10 cellular contexts compared by ENCODE assay signal in the genomic region with DNA sequence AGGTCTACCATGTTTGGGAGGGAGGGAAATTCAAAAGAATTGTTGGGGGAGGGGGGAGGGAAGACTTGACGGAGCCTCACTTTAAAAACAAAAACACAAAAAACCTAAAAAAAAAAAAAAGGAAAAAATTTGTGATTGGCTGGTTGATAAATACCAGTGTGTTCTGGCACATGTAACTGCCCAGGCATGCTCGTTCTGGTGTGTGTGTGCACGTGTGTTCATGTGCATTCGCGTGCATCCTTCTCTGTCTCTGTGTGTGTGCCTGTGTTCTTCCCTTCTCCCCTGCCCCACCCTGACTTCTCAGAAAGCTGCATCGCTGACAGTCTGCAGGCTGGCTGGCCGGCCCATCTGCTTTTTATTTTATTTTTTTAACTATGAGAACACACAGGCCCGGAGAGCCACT. TPM values are rescaled to one million over a fixed set of nuclear protein-coding genes. Genes with fewer than 3 reads are reported as not detected.
A peak's percentile ranks its signal among the peaks of the same experiment; 100 is the strongest.
DNase-seq lines count a peak whose midpoint lies in the region; ATAC-seq, FAIRE-seq and TF ChIP-seq lines count a peak whose summit lies in the region.
"Had no signal": no experiment of that assay in that cellular context is flagged by ENCODE, and none has a peak within 500 bp of the region (broad histone marks: within the 10 kb centered on the region; RNA-seq: fewer than 3 reads in every experiment).

No MANE protein-coding gene starts in this region.

- BruUV-seq in HepG2 (replicated peaks; lab: Mats Ljungman, UMichigan), result TSS peak; percentile 43

- TF ChIP-seq POLR2A in HepG2 (IDR thresholded peaks at IDR 0.05; ENCODE audit: insufficient read depth in 1 of 2, low read depth in 2 of 2, low read length in 2 of 2) (no peak), right lobe of liver (IDR thresholded peaks at IDR 0.05) (no peak)

- H3K27ac ChIP-seq in HepG2 (ENCODE audit: extremely low read length, insufficient read depth, low read length), result no peak overlapping the region
- H3K27ac ChIP-seq in right lobe of liver, result no peak overlapping the region
- peak overlapping the region; percentile 16 for H3K27ac ChIP-seq in urinary bladder (ENCODE audit: low read depth)

- TF ChIP-seq RAD21 in HepG2 (CRISPR knock-in tag; IDR thresholded peaks at IDR 0.05), result no peak

- FAIRE-seq in HepG2 (lab: Jason Lieb, UNC), result no peak

- TF ChIP-seq EP300 in HepG2 (IDR thresholded peaks at IDR 0.05; ENCODE audit: low read depth in 2 of 2, low read length in 2 of 2), result no peak
- TF ChIP-seq EP300 in HepG2 (CRISPR knock-in tag; IDR thresholded peaks at IDR 0.05; ENCODE audit: borderline replicate concordance), result no peak

- intact Hi-C loops in HepG2 (cut with micrococcal nuclease; ENCODE audit: unreplicated experiment) (no loop called here), right lobe of liver (cut with DNase I) (no loop called here), left cardiac atrium (cut with DNase I) (no loop called here)

- peak overlapping the region; percentile 88 for H3K4me3 Mint-ChIP-seq in activated T-helper 17 cell treated with anti-CD3 and anti-CD28 coated beads, Interleukin-2, amount 50 U/mL, for 72 hours
- peak overlapping the region in 2 of 5 donors; percentile 33 to 56 for H3K4me3 Mint-ChIP-seq in immature natural killer cell

- no peaks in the 10 kb centered on the region for H3K79me2 ChIP-seq in HepG2 (ENCODE audit: insufficient read depth, low read length)

- ATAC-seq in HepG2, result no peak
- ATAC-seq in right lobe of liver, result no peak
- ATAC-seq in activated T-helper 17 cell treated with anti-CD3 and anti-CD28 coated beads, Interleukin-2, amount 50 U/mL, for 72 hours (replicated peaks), result no peak
- ATAC-seq in HG02642 (IDR thresholded peaks at IDR 0.05; ENCODE audit: poor library complexity, unreplicated experiment), result no peak
- ATAC-seq in left cardiac atrium, result no peak

- CTCF ChIA-PET in HepG2 (lab: Yijun Ruan, JAX; ENCODE audit: low intra/inter-chr PET ratio, low total read pairs), result no interaction called here

- peaks cover 39% of the 10 kb centered on the region for H3K36me3 Mint-ChIP-seq in activated T-helper 17 cell treated with anti-CD3 and anti-CD28 coated beads, Interleukin-2, amount 50 U/mL, for 72 hours (ENCODE audit: low read depth)
- H3K36me3 Mint-ChIP-seq in immature natural killer cell, result peaks cover 19 to 39% (median 26%) of the 10 kb centered on the region in 3 donors

- TF ChIP-seq CTCF in HepG2 (CRISPR knock-in tag; IDR thresholded peaks at IDR 0.05) (no peak), right lobe of liver (IDR thresholded peaks at IDR 0.05) (no peak)

- H4K20me1 ChIP-seq in HepG2 (ENCODE audit: insufficient read depth, low read length), result no peaks in the 10 kb centered on the region; the same call in 1 of the 2 replicates

- H2AFZ ChIP-seq in HepG2 (ENCODE audit: low read length), result no peak overlapping the region

- no peaks in the 10 kb centered on the region for H3K27me3 ChIP-seq in HepG2 (ENCODE audit: control insufficient read depth in 1 of 2, insufficient read depth in 2 of 2, low read length in 2 of 2)
- no peaks in the 10 kb centered on the region for H3K27me3 ChIP-seq in right lobe of liver

- H3K36me3 ChIP-seq in HepG2 (replicated peaks in 1 of 2; ENCODE audit: control insufficient read depth in 1 of 2, insufficient read depth in 2 of 2, low read length in 2 of 2) (peaks cover 7 to 33% of the 10 kb centered on the region in 2 experiments), right lobe of liver (peaks cover 0 to 48% (median 22%) of the 10 kb centered on the region in 4 donors), urinary bladder (ENCODE audit: insufficient read depth) (peaks cover 5% of the 10 kb centered on the region)

- H3K9me3 Mint-ChIP-seq in activated T-helper 17 cell treated with anti-CD3 and anti-CD28 coated beads, Interleukin-2, amount 50 U/mL, for 72 hours, result no peaks in the 10 kb centered on the region
- H3K9me3 Mint-ChIP-seq in immature natural killer cell, result no peaks in the 10 kb centered on the region

- in situ Hi-C loops in HepG2 (cut with HindIII; ENCODE audit: extremely low pct_ligation_motif_present, low pct_unique_long_range_greater_than_20kb), result no loop called here

- WGBS in HepG2 (ENCODE audit: low lambda C conversion rate), result 97% methylated on average over 8 of the region's 8 CpGs
- 73% methylated on average over 7 of the region's 8 CpGs for WGBS in right lobe of liver (ENCODE audit: insufficient coverage, low coverage, low lambda C conversion rate, missing lambda C conversion rate)
- 47% methylated on average over 8 of the region's 8 CpGs for WGBS in urinary bladder

- H3K9me3 ChIP-seq in HepG2 (ENCODE audit: low read length) (no peaks in the 10 kb centered on the region), right lobe of liver (no peaks in the 10 kb centered on the region)

- POLR2A ChIA-PET in HepG2 (lab: Yijun Ruan, JAX), result interaction anchor here (0.6 kb wide), 1 partner anchor 136 kb away, joined by 4 read pairs; no protein-coding TSS in a partner anchor

- H3K4me1 ChIP-seq in HepG2 (ENCODE audit: insufficient read depth, low read length), result no peaks in the 10 kb centered on the region
- no peaks in the 10 kb centered on the region for H3K4me1 ChIP-seq in right lobe of liver
- H3K4me1 ChIP-seq in urinary bladder (ENCODE audit: insufficient read depth), result no peaks in the 10 kb centered on the region

- peaks cover 41% of the 10 kb centered on the region for H3K4me1 Mint-ChIP-seq in activated T-helper 17 cell treated with anti-CD3 and anti-CD28 coated beads, Interleukin-2, amount 50 U/mL, for 72 hours
- peaks cover 20 to 45% of the 10 kb centered on the region in 2 donors for H3K4me1 Mint-ChIP-seq in immature natural killer cell

- H3K4me2 ChIP-seq in HepG2 (ENCODE audit: low read depth, low read length), result no peak overlapping the region

- DNase-seq in HepG2 (ENCODE audit: low spot score) (no peak), right lobe of liver (no peak), immature natural killer cell (no peak), NOMO-1 treated with dmso at 0.1 percent for 144 hours (lab: John Stamatoyannopoulos, UW; ENCODE audit: unreplicated experiment) (no peak), left cardiac atrium (no peak)
- DNase-seq: GDM1, NCI-H1694 had no signal

- H3K4me3 ChIP-seq in HepG2 (replicated peaks in 1 of 3; ENCODE audit: insufficient read depth in 1 of 3, low read depth in 2 of 3, low read length in 3 of 3) (no peak overlapping the region), right lobe of liver (no peak overlapping the region), urinary bladder (ENCODE audit: low read depth, low read length) (no peak overlapping the region)

- no peak overlapping the region for H3K9ac ChIP-seq in HepG2 (ENCODE audit: insufficient read depth, low read depth, low read length)

- peak overlapping the region; percentile 93 for H3K27ac Mint-ChIP-seq in activated T-helper 17 cell treated with anti-CD3 and anti-CD28 coated beads, Interleukin-2, amount 50 U/mL, for 72 hours
- H3K27ac Mint-ChIP-seq in immature natural killer cell, result peak overlapping the region in 4 of 6 donors; percentile 72 to 92 (median 86)

- no peaks in the 10 kb centered on the region for H3K27me3 Mint-ChIP-seq in activated T-helper 17 cell treated with anti-CD3 and anti-CD28 coated beads, Interleukin-2, amount 50 U/mL, for 72 hours
- peaks cover 0 to 12% (median 5%) of the 10 kb centered on the region in 3 donors for H3K27me3 Mint-ChIP-seq in immature natural killer cell (ENCODE audit: low read depth in 3 of 3)

RNA-seq across cellular contexts. Expression of gene ADSL, which starts 22.6 kb away (rescaled TPM):
- total RNA-seq in HepG2 (2016; rRNA removed; fragmentation: Illumina TruSeq; extraction: Trizol) (174 and 246 TPM in 2 replicates), right lobe of liver (10 to 100 TPM; 15.1 to 47.6 (median 24.9) TPM), urinary bladder (76.3 TPM), left cardiac atrium (10 to 100 TPM; 37.4 to 47.0 TPM)
- 48.4 and 50.9 TPM in 2 replicates for total RNA-seq in HepG2 (2016; cell fraction: cytosol; rRNA removed; fragmentation: Illumina TruSeq; extraction: Trizol; ENCODE audit: low read depth)
- total RNA-seq in HepG2 (2016; cell fraction: insoluble cytoplasmic fraction; rRNA removed; fragmentation: Illumina TruSeq; extraction: Trizol), result 170 and 259 TPM in 2 replicates
- total RNA-seq in HepG2 (2016; cell fraction: membrane; rRNA removed; fragmentation: Illumina TruSeq; extraction: Trizol), result 74.9 and 82.1 TPM in 2 replicates
- total RNA-seq in HepG2 (2016; cell fraction: nucleus; rRNA removed; fragmentation: Illumina TruSeq; extraction: Trizol), result 104 TPM in 2 replicates
- polyA plus RNA-seq in HepG2 (2011; rRNA removed) (123 and 126 TPM in 2 replicates), immature natural killer cell (10 to 100 TPM; 57.5 to 59.7 (median 59.3) TPM), urinary bladder (59.8 TPM)
- polyA plus RNA-seq in HepG2 (2011; cell fraction: cytosol; rRNA removed), result 146 and 165 TPM in 2 replicates
- polyA plus RNA-seq in HepG2 (2011; cell fraction: nucleus; rRNA removed), result 121 and 128 TPM in 2 replicates
- polyA plus RNA-seq in HepG2 (2012), result 85.3 and 95.9 TPM in 2 replicates
- 29.4 and 31.7 TPM in 2 replicates for polyA plus RNA-seq in HepG2 (2016; cell fraction: cytosol; fragmentation: Illumina TruSeq; extraction: Trizol; ENCODE audit: low read depth)
- polyA plus RNA-seq in HepG2 (2016; cell fraction: insoluble cytoplasmic fraction; fragmentation: Illumina TruSeq; extraction: Trizol; ENCODE audit: low read depth), result 192 and 202 TPM in 2 replicates
- 40.9 and 42.5 TPM in 2 replicates for polyA plus RNA-seq in HepG2 (2016; cell fraction: membrane; fragmentation: Illumina TruSeq; extraction: Trizol; ENCODE audit: low read depth)
- 112 and 125 TPM in 2 replicates for polyA plus RNA-seq in HepG2 (2016; cell fraction: nucleus; fragmentation: Illumina TruSeq; extraction: Trizol; ENCODE audit: insufficient read depth, low read depth)
- 148 and 183 TPM in 2 replicates for polyA minus RNA-seq in HepG2 (2011; rRNA and poly(A)+ RNA removed; ENCODE audit: low replicate concordance)
- 49.9 and 55.2 TPM in 2 replicates for polyA minus RNA-seq in HepG2 (2011; cell fraction: cytosol; rRNA and poly(A)+ RNA removed)
- polyA minus RNA-seq in HepG2 (2011; cell fraction: nucleus; rRNA and poly(A)+ RNA removed), result 79.3 and 97.1 TPM in 2 replicates
- total RNA-seq in activated T-helper 17 cell treated with anti-CD3 and anti-CD28 coated beads, Interleukin-2, amount 50 U/mL, for 72 hours, result 100 to 1,000 TPM in 1 of 2 donors, 10 to 100 TPM in 1; 94.6 to 157 TPM

RNA-seq across cellular contexts. Expression of gene SGSM3, which starts 46.7 kb away (rescaled TPM):
- total RNA-seq in HepG2 (2016; rRNA removed; fragmentation: Illumina TruSeq; extraction: Trizol) (10.8 and 15.7 TPM in 2 replicates), right lobe of liver (10 to 100 TPM; 19.3 to 27.1 (median 25.8) TPM), urinary bladder (33.9 TPM), left cardiac atrium (10 to 100 TPM; 39.1 to 45.3 TPM)
- 12.7 and 13.4 TPM in 2 replicates for total RNA-seq in HepG2 (2016; cell fraction: cytosol; rRNA removed; fragmentation: Illumina TruSeq; extraction: Trizol; ENCODE audit: low read depth)
- 8.1 and 17.9 TPM in 2 replicates for total RNA-seq in HepG2 (2016; cell fraction: insoluble cytoplasmic fraction; rRNA removed; fragmentation: Illumina TruSeq; extraction: Trizol)
- 12.6 and 12.7 TPM in 2 replicates for total RNA-seq in HepG2 (2016; cell fraction: membrane; rRNA removed; fragmentation: Illumina TruSeq; extraction: Trizol)
- total RNA-seq in HepG2 (2016; cell fraction: nucleus; rRNA removed; fragmentation: Illumina TruSeq; extraction: Trizol), result 18.0 and 19.9 TPM in 2 replicates
- polyA plus RNA-seq in HepG2 (2011; rRNA removed) (23.8 and 30.6 TPM in 2 replicates), immature natural killer cell (10 to 100 TPM; 51.7 to 67.5 (median 59.5) TPM), urinary bladder (62.2 TPM)
- polyA plus RNA-seq in HepG2 (2011; cell fraction: cytosol; rRNA removed), result 8.3 and 16.1 TPM in 2 replicates
- 265 and 362 TPM in 2 replicates for polyA plus RNA-seq in HepG2 (2011; cell fraction: nucleus; rRNA removed)
- polyA plus RNA-seq in HepG2 (2012), result 12.7 and 19.1 TPM in 2 replicates
- 5.0 and 5.7 TPM in 2 replicates for polyA plus RNA-seq in HepG2 (2016; cell fraction: cytosol; fragmentation: Illumina TruSeq; extraction: Trizol; ENCODE audit: low read depth)
- polyA plus RNA-seq in HepG2 (2016; cell fraction: insoluble cytoplasmic fraction; fragmentation: Illumina TruSeq; extraction: Trizol; ENCODE audit: low read depth), result 8.9 and 11.3 TPM in 2 replicates
- polyA plus RNA-seq in HepG2 (2016; cell fraction: membrane; fragmentation: Illumina TruSeq; extraction: Trizol; ENCODE audit: low read depth), result 8.8 and 9.1 TPM in 2 replicates
- polyA plus RNA-seq in HepG2 (2016; cell fraction: nucleus; fragmentation: Illumina TruSeq; extraction: Trizol; ENCODE audit: insufficient read depth, low read depth), result 46.2 and 59.6 TPM in 2 replicates
- polyA minus RNA-seq in HepG2 (2011; rRNA and poly(A)+ RNA removed; ENCODE audit: low replicate concordance), result 20.1 and 47.7 TPM in 2 replicates
- polyA minus RNA-seq in HepG2 (2011; cell fraction: cytosol; rRNA and poly(A)+ RNA removed), result 3.8 and 6.1 TPM in 2 replicates
- 22.9 and 34.2 TPM in 2 replicates for polyA minus RNA-seq in HepG2 (2011; cell fraction: nucleus; rRNA and poly(A)+ RNA removed)
- 10 to 100 TPM; 39.7 to 41.8 TPM for total RNA-seq in activated T-helper 17 cell treated with anti-CD3 and anti-CD28 coated beads, Interleukin-2, amount 50 U/mL, for 72 hours
